Comparison of ENCODE assay signal across 37 cellular contexts in the genomic region with DNA sequence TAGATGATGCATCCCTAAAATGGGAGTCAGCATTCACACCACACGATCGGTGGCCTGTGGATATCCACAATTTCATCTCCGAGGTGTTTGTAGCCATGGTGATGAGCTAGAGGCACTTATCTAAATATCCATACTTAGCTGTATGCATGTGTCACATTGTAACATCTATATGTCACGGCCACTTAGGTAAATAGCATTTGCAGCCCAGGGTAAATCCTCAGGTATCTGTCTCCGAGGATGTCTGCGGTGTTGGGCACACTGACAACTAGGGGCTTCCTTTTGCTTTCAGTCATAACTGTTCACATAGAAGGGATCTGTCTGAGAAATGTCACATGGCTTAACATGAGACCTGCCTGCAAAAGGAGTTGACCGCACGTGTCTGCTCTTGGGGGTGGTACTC.
DNase-seq lines count a peak whose midpoint lies in the region; ATAC-seq, FAIRE-seq and TF ChIP-seq lines count a peak whose summit lies in the region.
"Had no signal": no experiment of that assay in that cellular context is flagged by ENCODE, and none has a peak within 500 bp of the region (broad histone marks: within the 10 kb centered on the region; RNA-seq: fewer than 3 reads in every experiment).

No MANE protein-coding gene starts in this region.

- POLR2A ChIA-PET in HepG2 (lab: Yijun Ruan, JAX): no interaction called here

- no peaks in the 10 kb centered on the region for H3K27me3 Mint-ChIP-seq in GM23338 (ENCODE audit: insufficient read depth, low read depth, poor library complexity)
- H3K27me3 Mint-ChIP-seq: B cell; CD4-positive, alpha-beta memory T cell; CD4-positive, alpha-beta T cell; CD4-positive, CD25-positive, alpha-beta regulatory T cell; CD8-positive, alpha-beta memory T cell had no signal

- H3K9me2 ChIP-seq in GM23338 (ENCODE audit: insufficient read depth) (no peaks in the 10 kb centered on the region; the same call in 1 of the 2 replicates), neural cell (ENCODE audit: insufficient read depth, low read length) (no peaks in the 10 kb centered on the region)

- H3K4me3 ChIP-seq in HepG2 (replicated peaks in 1 of 3; ENCODE audit: insufficient read depth in 1 of 3, low read depth in 2 of 3, low read length in 3 of 3) (no peak overlapping the region), right lobe of liver (no peak overlapping the region), GM23338 (no peak overlapping the region), bronchial epithelial cell (ENCODE audit: low read depth, low read length) (no peak overlapping the region), neural cell (ENCODE audit: low read length) (peak overlapping the region; percentile 28), colonic mucosa (no peak overlapping the region)
- H3K4me3 ChIP-seq: A549; BLaER1; BLaER1 treated with 17β-estradiol and CSF1 and Interleukin-3, amounts not matched to agents 10 nM and 100 nM had no signal

- intact Hi-C loops in HepG2 (cut with micrococcal nuclease; ENCODE audit: unreplicated experiment): no loop called here
- intact Hi-C loops in right lobe of liver (cut with DNase I): no loop called here
- intact Hi-C loops in colonic mucosa (cut with DNase I): no loop called here

- TF ChIP-seq EP300 in HepG2 (IDR thresholded peaks at IDR 0.05; ENCODE audit: low read depth in 2 of 2, low read length in 2 of 2) (no peak), HepG2 (CRISPR knock-in tag; IDR thresholded peaks at IDR 0.05; ENCODE audit: borderline replicate concordance) (no peak), neural cell (conservative IDR thresholded peaks at IDR 0.05; ENCODE audit: poor library complexity, severe bottlenecking) (peak; percentile 97)

- H4K20me1 ChIP-seq in HepG2 (ENCODE audit: insufficient read depth, low read length) (no peaks in the 10 kb centered on the region), GM23338 (replicated peaks; ENCODE audit: insufficient read depth) (no peaks in the 10 kb centered on the region), neural cell (ENCODE audit: insufficient read depth) (no peaks in the 10 kb centered on the region)
- H4K20me1 ChIP-seq: BLaER1; BLaER1 treated with 17β-estradiol and CSF1 and Interleukin-3, amounts not matched to agents 10 nM and 100 nM had no signal

- no peak overlapping the region for H3K27ac Mint-ChIP-seq in GM23338
- H3K27ac Mint-ChIP-seq: B cell; CD14-positive monocyte; CD4-positive, alpha-beta memory T cell; CD4-positive, alpha-beta T cell; CD4-positive, CD25-positive, alpha-beta regulatory T cell; CD8-positive, alpha-beta memory T cell; CD8-positive, alpha-beta T cell had no signal

- DNase-seq in HepG2 (ENCODE audit: low spot score): no peak
- DNase-seq in right lobe of liver: no peak
- no peak for DNase-seq in GM23338 (ENCODE audit: low spot score)
- DNase-seq in bronchial epithelial cell (ENCODE audit: low read depth): no peak
- DNase-seq in colonic mucosa: no peak
- DNase-seq: 8988T; ACHN; AML-193; BE2C; C1 segment of cervical spinal cord; Caco-2; Calu3; CD4-positive, alpha-beta memory T cell; CD4-positive, alpha-beta T cell; CD4-positive, CD25-positive, alpha-beta regulatory T cell; CD8-positive, alpha-beta memory T cell; CD8-positive, alpha-beta T cell; COR-L47; DMS 273 treated with DMSO at 0.1 percent for 48 hours; DMS153; DMS53; DMS79; DMS79 treated with DMSO at 0.1 percent for 48 hours; DND-41; EL had no signal

- no TSS peak for BruUV-seq in HepG2 (replicated peaks; lab: Mats Ljungman, UMichigan)

- peaks cover 17% of the 10 kb centered on the region for H3K4me1 Mint-ChIP-seq in GM23338
- H3K4me1 Mint-ChIP-seq: B cell; CD14-positive monocyte; CD4-positive, alpha-beta memory T cell; CD4-positive, CD25-positive, alpha-beta regulatory T cell; CD8-positive, alpha-beta memory T cell had no signal

- H2AFZ ChIP-seq in HepG2 (ENCODE audit: low read length) (no peak overlapping the region), GM23338 (0 out of 2 replicates have a peak overlapping the region, but pooled peaks have one; percentile 14), neural cell (ENCODE audit: low read depth, low read length) (no peak overlapping the region)

- FAIRE-seq in HepG2 (lab: Jason Lieb, UNC): no peak
- peak; percentile 72 for FAIRE-seq in bronchial epithelial cell (lab: Jason Lieb, UNC)
- FAIRE-seq: A204.1, A549, D721Med had no signal

- H3K4me2 ChIP-seq in HepG2 (ENCODE audit: low read depth, low read length): no peak overlapping the region
- no peak overlapping the region for H3K4me2 ChIP-seq in GM23338
- H3K4me2 ChIP-seq in neural cell (ENCODE audit: low read length): peak overlapping the region; percentile 4
- H3K4me2 ChIP-seq: A549; BLaER1; BLaER1 treated with 17β-estradiol and CSF1 and Interleukin-3, amounts not matched to agents 10 nM and 100 nM had no signal

- no peak for TF ChIP-seq RAD21 in HepG2 (CRISPR knock-in tag; IDR thresholded peaks at IDR 0.05)
- TF ChIP-seq RAD21 in neural cell (conservative IDR thresholded peaks at IDR 0.05): peak; percentile 41

- TF ChIP-seq POLR2A in HepG2 (IDR thresholded peaks at IDR 0.05; ENCODE audit: insufficient read depth in 1 of 2, low read depth in 2 of 2, low read length in 2 of 2): no peak
- no peak for TF ChIP-seq POLR2A in right lobe of liver (IDR thresholded peaks at IDR 0.05)

- H3K4me3 Mint-ChIP-seq in GM23338: no peak overlapping the region
- H3K4me3 Mint-ChIP-seq: B cell; CD14-positive monocyte; CD4-positive, alpha-beta memory T cell; CD4-positive, alpha-beta T cell; CD4-positive, CD25-positive, alpha-beta regulatory T cell; CD8-positive, alpha-beta memory T cell; CD8-positive, alpha-beta T cell had no signal

- no peaks in the 10 kb centered on the region; the same call in 2 of the 3 replicates for H3K9me3 Mint-ChIP-seq in GM23338
- H3K9me3 Mint-ChIP-seq: CD4-positive, alpha-beta T cell had no signal

- no peaks in the 10 kb centered on the region for H3K4me1 ChIP-seq in HepG2 (ENCODE audit: insufficient read depth, low read length)
- no peaks in the 10 kb centered on the region for H3K4me1 ChIP-seq in right lobe of liver
- H3K4me1 ChIP-seq in GM23338 (ENCODE audit: insufficient read depth): no peaks in the 10 kb centered on the region; the same call in 1 of the 2 replicates
- no peaks in the 10 kb centered on the region for H3K4me1 ChIP-seq in colonic mucosa
- H3K4me1 ChIP-seq: A549; BE2C; BLaER1; BLaER1 treated with 17β-estradiol and CSF1 and Interleukin-3, amounts not matched to agents 10 nM and 100 nM; Caco-2 had no signal

- ATAC-seq in HepG2: no peak
- no peak for ATAC-seq in right lobe of liver
- no peak for ATAC-seq in GM23338
- no peak for ATAC-seq in GM18520 (IDR thresholded peaks at IDR 0.05; ENCODE audit: unreplicated experiment)
- ATAC-seq in GM19463 (IDR thresholded peaks at IDR 0.05; ENCODE audit: unreplicated experiment): no peak
- ATAC-seq: A549; CD8-positive, alpha-beta T cell had no signal

- H3K27me3 ChIP-seq in HepG2 (ENCODE audit: control insufficient read depth in 1 of 2, insufficient read depth in 2 of 2, low read length in 2 of 2) (peaks cover 0 to 18% of the 10 kb centered on the region in 2 experiments; a peak in 2 of 5 replicates), right lobe of liver (no peaks in the 10 kb centered on the region), GM23338 (ENCODE audit: insufficient read depth) (no peaks in the 10 kb centered on the region), bronchial epithelial cell (ENCODE audit: control insufficient read depth, insufficient read depth, low read length) (no peaks in the 10 kb centered on the region), neural cell (ENCODE audit: insufficient read depth, low read depth, low read length) (no peaks in the 10 kb centered on the region), colonic mucosa (no peaks in the 10 kb centered on the region)
- H3K27me3 ChIP-seq: BE2C; BLaER1; BLaER1 treated with 17β-estradiol and CSF1 and Interleukin-3, amounts not matched to agents 10 nM and 100 nM had no signal

- H3K36me3 ChIP-seq in HepG2 (replicated peaks in 1 of 2; ENCODE audit: control insufficient read depth in 1 of 2, insufficient read depth in 2 of 2, low read length in 2 of 2) (no peaks in the 10 kb centered on the region), right lobe of liver (no peaks in the 10 kb centered on the region), GM23338 (ENCODE audit: insufficient read depth) (no peaks in the 10 kb centered on the region), bronchial epithelial cell (ENCODE audit: control insufficient read depth, insufficient read depth, low read length) (no peaks in the 10 kb centered on the region), neural cell (ENCODE audit: insufficient read depth, low read length) (no peaks in the 10 kb centered on the region), colonic mucosa (no peaks in the 10 kb centered on the region)
- H3K36me3 ChIP-seq: BE2C; BLaER1; BLaER1 treated with 17β-estradiol and CSF1 and Interleukin-3, amounts not matched to agents 10 nM and 100 nM had no signal

- H3K79me2 ChIP-seq in HepG2 (ENCODE audit: insufficient read depth, low read length): no peaks in the 10 kb centered on the region
- no peaks in the 10 kb centered on the region for H3K79me2 ChIP-seq in GM23338 (replicated peaks; ENCODE audit: insufficient read depth)
- peaks cover 7% of the 10 kb centered on the region for H3K79me2 ChIP-seq in neural cell (replicated peaks; ENCODE audit: insufficient read depth, low read length)

- H3K27ac ChIP-seq in HepG2 (ENCODE audit: extremely low read length, insufficient read depth, low read length): no peak overlapping the region
- H3K27ac ChIP-seq in right lobe of liver: no peak overlapping the region
- H3K27ac ChIP-seq in GM23338 (ENCODE audit: low read depth): no peak overlapping the region
- H3K27ac ChIP-seq in neural cell (ENCODE audit: low read length): peak overlapping the region; percentile 99
- no peak overlapping the region for H3K27ac ChIP-seq in colonic mucosa
- H3K27ac ChIP-seq: 22Rv1; A549; BLaER1; BLaER1 treated with 17β-estradiol and CSF1 and Interleukin-3, amounts not matched to agents 10 nM and 100 nM; C4-2B had no signal

- H3F3A ChIP-seq in GM23338 (replicated peaks; ENCODE audit: low read depth): no peaks in the 10 kb centered on the region
- H3F3A ChIP-seq in neural cell (ENCODE audit: insufficient read depth, low read length, poor library complexity, severe bottlenecking): peaks cover 4% of the 10 kb centered on the region

- H3K36me3 Mint-ChIP-seq in GM23338 (ENCODE audit: low read depth): no peaks in the 10 kb centered on the region
- H3K36me3 Mint-ChIP-seq: CD14-positive monocyte; CD4-positive, alpha-beta memory T cell; CD4-positive, CD25-positive, alpha-beta regulatory T cell; CD8-positive, alpha-beta memory T cell; CD8-positive, alpha-beta T cell had no signal

- H3K9ac ChIP-seq in HepG2 (ENCODE audit: insufficient read depth, low read depth, low read length) (no peak overlapping the region), neural cell (ENCODE audit: low read length) (peak overlapping the region; percentile 28), colonic mucosa (ENCODE audit: low read depth in 2 of 2, low read length in 2 of 2) (no peak overlapping the region)
- H3K9ac ChIP-seq: BLaER1; BLaER1 treated with 17β-estradiol and CSF1 and Interleukin-3, amounts not matched to agents 10 nM and 100 nM had no signal

- CTCF ChIA-PET in HepG2 (lab: Yijun Ruan, JAX; ENCODE audit: low intra/inter-chr PET ratio, low total read pairs): no interaction called here

- in situ Hi-C loops in HepG2 (cut with HindIII; ENCODE audit: extremely low pct_ligation_motif_present, low pct_unique_long_range_greater_than_20kb): no loop called here

- 50% methylated on average over 8 of the region's 8 CpGs for WGBS in HepG2 (ENCODE audit: low lambda C conversion rate)
- WGBS in right lobe of liver (ENCODE audit: insufficient coverage, low coverage, low lambda C conversion rate, missing lambda C conversion rate): 69% methylated on average over 8 of the region's 8 CpGs

- H3K9me3 ChIP-seq in HepG2 (ENCODE audit: low read length): no peaks in the 10 kb centered on the region
- H3K9me3 ChIP-seq in right lobe of liver: no peaks in the 10 kb centered on the region
- no peaks in the 10 kb centered on the region for H3K9me3 ChIP-seq in neural cell (ENCODE audit: low read length)
- no peaks in the 10 kb centered on the region for H3K9me3 ChIP-seq in colonic mucosa
- H3K9me3 ChIP-seq: A549; BE2C; BLaER1; BLaER1 treated with 17β-estradiol and CSF1 and Interleukin-3, amounts not matched to agents 10 nM and 100 nM; Caco-2 had no signal

- no peak for TF ChIP-seq CTCF in HepG2 (CRISPR knock-in tag; IDR thresholded peaks at IDR 0.05)
- no peak for TF ChIP-seq CTCF in right lobe of liver (IDR thresholded peaks at IDR 0.05)
- TF ChIP-seq CTCF in GM23338 (conservative IDR thresholded peaks at IDR 0.05; ENCODE audit: low read depth in 2 of 2): no peak
- no peak for TF ChIP-seq CTCF in bronchial epithelial cell (IDR thresholded peaks at IDR 0.05; ENCODE audit: insufficient read depth, low read length, severe bottlenecking)
- TF ChIP-seq CTCF in neural cell (IDR thresholded peaks at IDR 0.05; ENCODE audit: poor library complexity, severe bottlenecking): no peak
- TF ChIP-seq CTCF in colonic mucosa (IDR thresholded peaks at IDR 0.05): no peak
